Comparison of ENCODE assay signal across 8 cellular contexts in genomic region chr14:20683125-20683895, GRCh38. TPM values are rescaled to one million over a fixed set of nuclear protein-coding genes. Genes with fewer than 3 reads are reported as not detected.
DNase-seq lines count a peak whose midpoint lies in the region; ATAC-seq and TF ChIP-seq lines count a peak whose summit lies in the region.

No MANE protein-coding gene starts in this region.

- H3K4me3 ChIP-seq in BLaER1 (peak overlapping the region; percentile 78), fibroblast of mammary gland (ENCODE audit: control insufficient read depth, low read depth, low read length) (peak overlapping the region; percentile 88)
- peak overlapping the region; percentile 98 for H3K4me3 ChIP-seq in naive thymus-derived CD4-positive, alpha-beta T cell (ENCODE audit: low read length)

- POLR2A ChIA-PET in naive thymus-derived CD4-positive, alpha-beta T cell (lab: Charles Lee) = interaction anchor here (0.5 to 6.2 kb wide), 28 partner anchors 8 to 356 kb away, joined by 3 to 73 read pairs (median 6); partner anchors contain the start of genes APEX1, CCNB1IP1, OSGEP and PARP2

- H3K27ac Mint-ChIP-seq in naive thymus-derived CD4-positive, alpha-beta T cell = no peak overlapping the region
- no peak overlapping the region for H3K27ac Mint-ChIP-seq in stimulated activated memory B cell treated with anti-CD40 and anti-IgM and Interleukin-4, amounts not matched to agents 10 μg/mL and 1 μg/mL and 100 μg/mL, for 72 hours

- ATAC-seq in GM19328 (IDR thresholded peaks at IDR 0.05; ENCODE audit: unreplicated experiment) = peak; percentile 29
- peak; percentile 20 for ATAC-seq in HG03469 (IDR thresholded peaks at IDR 0.05; ENCODE audit: unreplicated experiment)
- ATAC-seq in naive thymus-derived CD4-positive, alpha-beta T cell = peak; percentile 56
- ATAC-seq in stimulated activated memory B cell treated with anti-CD40 and anti-IgM and Interleukin-4, amounts not matched to agents 10 μg/mL and 1 μg/mL and 100 μg/mL, for 72 hours = peak; percentile 62

- peaks cover 45% of the 10 kb centered on the region for H3K4me1 ChIP-seq in BLaER1
- peaks cover 18 to 24% of the 10 kb centered on the region in 2 donors for H3K4me1 ChIP-seq in naive thymus-derived CD4-positive, alpha-beta T cell (ENCODE audit: control insufficient read depth in 2 of 2, insufficient read depth in 2 of 2, low read length in 2 of 2)

- peak; percentile 96 for DNase-seq in OCI-M1 (lab: John Stamatoyannopoulos, UW)
- DNase-seq in activated T-cell treated with anti-CD3 and anti-CD28 coated beads, Interleukin-2, amount 50 U/mL, for 1 hour = peak; percentile 79
- DNase-seq in fibroblast of mammary gland (ENCODE audit: low read depth) = peak; percentile 95
- DNase-seq in naive thymus-derived CD4-positive, alpha-beta T cell = peak; percentile 61 to 88 (median 81)

- CTCF ChIA-PET in naive thymus-derived CD4-positive, alpha-beta T cell (lab: Charles Lee) = interaction anchor here (0.5 to 4.3 kb wide), 12 partner anchors 9 to 358 kb away, joined by 3 to 30 read pairs (median 6); partner anchors contain the start of gene PARP2

- no peak overlapping the region for H3K4me3 Mint-ChIP-seq in naive thymus-derived CD4-positive, alpha-beta T cell
- no peak overlapping the region for H3K4me3 Mint-ChIP-seq in stimulated activated memory B cell treated with anti-CD40 and anti-IgM and Interleukin-4, amounts not matched to agents 10 μg/mL and 1 μg/mL and 100 μg/mL, for 72 hours

- H4K20me1 ChIP-seq in BLaER1 = no peaks in the 10 kb centered on the region

- H3K9me3 Mint-ChIP-seq in naive thymus-derived CD4-positive, alpha-beta T cell = peaks cover 0 to 9% (median 0%) of the 10 kb centered on the region in 11 donors
- H3K9me3 Mint-ChIP-seq in stimulated activated memory B cell treated with anti-CD40 and anti-IgM and Interleukin-4, amounts not matched to agents 10 μg/mL and 1 μg/mL and 100 μg/mL, for 72 hours = no peaks in the 10 kb centered on the region

- no peaks in the 10 kb centered on the region for H3K27me3 Mint-ChIP-seq in naive thymus-derived CD4-positive, alpha-beta T cell
- no peaks in the 10 kb centered on the region for H3K27me3 Mint-ChIP-seq in stimulated activated memory B cell treated with anti-CD40 and anti-IgM and Interleukin-4, amounts not matched to agents 10 μg/mL and 1 μg/mL and 100 μg/mL, for 72 hours

- H3K36me3 Mint-ChIP-seq in naive thymus-derived CD4-positive, alpha-beta T cell = peaks cover 0 to 3% (median 0%) of the 10 kb centered on the region in 5 donors
- no peaks in the 10 kb centered on the region for H3K36me3 Mint-ChIP-seq in stimulated activated memory B cell treated with anti-CD40 and anti-IgM and Interleukin-4, amounts not matched to agents 10 μg/mL and 1 μg/mL and 100 μg/mL, for 72 hours

- H3K36me3 ChIP-seq in BLaER1 = no peaks in the 10 kb centered on the region
- peaks cover 0 to 6% (median 0%) of the 10 kb centered on the region in 3 experiments for H3K36me3 ChIP-seq in naive thymus-derived CD4-positive, alpha-beta T cell (ENCODE audit: control insufficient read depth in 2 of 3, insufficient read depth in 3 of 3, low read length in 3 of 3)

- H3K9ac ChIP-seq in BLaER1 = peak overlapping the region; percentile 90

- H3K4me2 ChIP-seq in BLaER1 = peak overlapping the region; percentile 97

- intact Hi-C loops in naive thymus-derived CD4-positive, alpha-beta T cell (cut with micrococcal nuclease) = loop anchor here (1.0 to 5.0 kb wide), 15 partner anchors 8 to 793 kb away; partner anchors contain the start of genes APEX1 (in 1 of the 2), CHD8 (in 1 of the 2), HNRNPC (in 1 of the 2) and METTL17 (in 1 of the 2)

- peaks cover 14 to 35% (median 32%) of the 10 kb centered on the region in 7 donors for H3K4me1 Mint-ChIP-seq in naive thymus-derived CD4-positive, alpha-beta T cell
- H3K4me1 Mint-ChIP-seq in stimulated activated memory B cell treated with anti-CD40 and anti-IgM and Interleukin-4, amounts not matched to agents 10 μg/mL and 1 μg/mL and 100 μg/mL, for 72 hours = peaks cover 6% of the 10 kb centered on the region

- no peaks in the 10 kb centered on the region for H3K9me3 ChIP-seq in BLaER1
- no peaks in the 10 kb centered on the region for H3K9me3 ChIP-seq in naive thymus-derived CD4-positive, alpha-beta T cell (ENCODE audit: control insufficient read depth in 2 of 3, low read length in 3 of 3)

- no peak for TF ChIP-seq CTCF in fibroblast of mammary gland (conservative IDR thresholded peaks at IDR 0.05; ENCODE audit: control insufficient read depth, insufficient read depth, low read depth, low read length)

- H3K27ac ChIP-seq in BLaER1 = peak overlapping the region; percentile 90
- peak overlapping the region; percentile 91 for H3K27ac ChIP-seq in naive thymus-derived CD4-positive, alpha-beta T cell (ENCODE audit: low read depth, low read length)

- no peaks in the 10 kb centered on the region for H3K27me3 ChIP-seq in BLaER1
- no peaks in the 10 kb centered on the region for H3K27me3 ChIP-seq in naive thymus-derived CD4-positive, alpha-beta T cell (ENCODE audit: control insufficient read depth in 2 of 2, insufficient read depth in 2 of 2, low read length in 2 of 2)

RNA-seq across cellular contexts. Expression of gene RNASE4, which starts 1.1 kb away (rescaled TPM):
- 1 to 10 TPM in 1 of 5 experiments, under 1 TPM in 4; 0.17 to 4.2 (median 0.43) TPM for total RNA-seq in naive thymus-derived CD4-positive, alpha-beta T cell
- under 1 TPM in 1 of 2 donors, not detected in 1; 0.83 TPM for polyA plus RNA-seq in naive thymus-derived CD4-positive, alpha-beta T cell

RNA-seq across cellular contexts. Expression of gene ANG, which starts 5.3 kb away (rescaled TPM):
- total RNA-seq in naive thymus-derived CD4-positive, alpha-beta T cell = 1 to 10 TPM in 3 of 5 experiments, not detected in 2; 1.6 to 3.5 (median 1.7) TPM
- polyA plus RNA-seq in naive thymus-derived CD4-positive, alpha-beta T cell = under 1 TPM in 1 of 2 donors, not detected in 1; 0.40 TPM

RNA-seq across cellular contexts. Expression of gene OR6S1, which starts 41.8 kb away (rescaled TPM):
- not detected for total RNA-seq in naive thymus-derived CD4-positive, alpha-beta T cell
- not detected for polyA plus RNA-seq in naive thymus-derived CD4-positive, alpha-beta T cell

Comparison
In these comparisons a context has a peak if more than half of its experiments do, and no peak if none do; other contexts are left out.
1. Peak in every context shown above with its lines: DNase-seq, ATAC-seq, H3K4me3 ChIP-seq and H3K27ac ChIP-seq.